Comparison of ENCODE assay signal across 19 cellular contexts in the genomic region with DNA sequence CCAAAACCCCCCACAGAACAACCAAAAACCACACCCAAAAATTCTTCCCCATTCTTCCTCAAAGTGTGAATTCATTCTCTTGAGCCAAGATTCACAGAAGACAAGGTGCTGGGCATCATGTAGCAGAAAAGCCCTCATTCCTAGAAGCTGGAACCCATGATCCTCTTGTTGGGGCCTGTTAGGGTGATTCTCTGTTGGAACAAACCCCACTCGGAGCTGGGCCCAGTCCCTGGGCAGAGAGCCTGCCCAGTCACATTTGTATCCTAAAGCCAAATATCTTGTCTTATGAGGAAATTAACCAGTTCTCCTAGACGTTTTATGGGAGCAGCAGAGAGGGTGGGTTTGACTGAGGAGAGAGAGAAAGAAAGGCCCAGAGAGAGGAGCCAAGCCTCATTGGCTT. TPM values are rescaled to one million over a fixed set of nuclear protein-coding genes. Genes with fewer than 3 reads are reported as not detected.
A peak's percentile ranks its signal among the peaks of the same experiment; 100 is the strongest.
DNase-seq lines count a peak whose midpoint lies in the region; ATAC-seq and TF ChIP-seq lines count a peak whose summit lies in the region.
"Had no signal": no experiment of that assay in that cellular context is flagged by ENCODE, and none has a peak within 500 bp of the region (broad histone marks: within the 10 kb centered on the region; RNA-seq: fewer than 3 reads in every experiment).

No MANE protein-coding gene starts in this region.

- H3K9me2 ChIP-seq in Loucy (replicated peaks; ENCODE audit: low read depth, low read length), result no peaks in the 10 kb centered on the region

- H3K27ac ChIP-seq in ACC112 (ENCODE audit: low read depth, low read length) (peak overlapping the region; percentile 7; the same call in 1 of the 2 replicates), epithelial cell of prostate (peak overlapping the region; percentile 98), neutrophil (peak overlapping the region; percentile 80)
- H3K27ac ChIP-seq: KMS-11, ovary had no signal

- H2AFZ ChIP-seq in ACC112 (ENCODE audit: low read length, unreplicated experiment), result peak overlapping the region; percentile 13
- peak overlapping the region; percentile 62 for H2AFZ ChIP-seq in Loucy (ENCODE audit: low read length)

- no peak for ATAC-seq in GM21381 (IDR thresholded peaks at IDR 0.05; ENCODE audit: unreplicated experiment)
- ATAC-seq in naive thymus-derived CD8-positive, alpha-beta T cell, result no peak
- ATAC-seq: stimulated activated naive CD8-positive, alpha-beta T cell treated with anti-CD3 and anti-CD28 coated beads, Interleukin-15, Interleukin-2, amounts not matched to agents 100 U/mL and 50 U/mL, for 24 hours had no signal

- no peaks in the 10 kb centered on the region for H3F3A ChIP-seq in Loucy (ENCODE audit: low read depth)

- no peak overlapping the region for H3K27ac Mint-ChIP-seq in naive thymus-derived CD8-positive, alpha-beta T cell
- H3K27ac Mint-ChIP-seq: T-helper 17 cell had no signal

- no peak overlapping the region for H3K4me3 Mint-ChIP-seq in naive thymus-derived CD8-positive, alpha-beta T cell
- H3K4me3 Mint-ChIP-seq: immature natural killer cell, T-helper 17 cell had no signal

- H3K4me3 ChIP-seq in ACC112 (ENCODE audit: low read depth, low read length), result no peak overlapping the region
- H3K4me3 ChIP-seq in Loucy (ENCODE audit: low read length, poor library complexity, severe bottlenecking), result no peak overlapping the region
- no peak overlapping the region for H3K4me3 ChIP-seq in neutrophil (ENCODE audit: low read depth in 1 of 2, low read length in 1 of 2)
- H3K4me3 ChIP-seq: adrenal gland, GM12878, ovary had no signal

- H3K27me3 Mint-ChIP-seq in naive thymus-derived CD8-positive, alpha-beta T cell, result no peaks in the 10 kb centered on the region

- H3K36me3 ChIP-seq in ACC112 (ENCODE audit: insufficient read depth, low read length) (no peaks in the 10 kb centered on the region), Loucy (ENCODE audit: insufficient read depth, low read length) (no peaks in the 10 kb centered on the region), neutrophil (no peaks in the 10 kb centered on the region)
- H3K36me3 ChIP-seq: adrenal gland, ovary had no signal

- H3K9me3 ChIP-seq in Loucy (ENCODE audit: insufficient read depth, low read depth, low read length), result no peaks in the 10 kb centered on the region
- no peaks in the 10 kb centered on the region for H3K9me3 ChIP-seq in neutrophil
- H3K9me3 ChIP-seq: adrenal gland, ovary had no signal

- H4K20me1 ChIP-seq in Loucy (ENCODE audit: insufficient read depth, low read length, poor library complexity, severe bottlenecking), result no peaks in the 10 kb centered on the region

- H3K4me1 ChIP-seq in ACC112 (ENCODE audit: control insufficient read depth, insufficient read depth, low read length, unreplicated experiment) (peaks cover 15% of the 10 kb centered on the region), Loucy (ENCODE audit: insufficient read depth, low read length, poor library complexity, severe bottlenecking) (peaks cover 9% of the 10 kb centered on the region), neutrophil (ENCODE audit: control insufficient read depth in 1 of 2, insufficient read depth in 1 of 2, low read depth in 1 of 2, low read length in 1 of 2) (peaks cover 19 to 22% of the 10 kb centered on the region in 2 experiments)
- H3K4me1 ChIP-seq: adrenal gland had no signal

- POLR2A ChIA-PET in naive thymus-derived CD8-positive, alpha-beta T cell (lab: Charles Lee), result no interaction called here

- H3K9ac ChIP-seq in Loucy (ENCODE audit: low read depth, low read length, poor library complexity, severe bottlenecking), result no peak overlapping the region
- H3K9ac ChIP-seq: KMS-11 had no signal

- H3K79me2 ChIP-seq in ACC112 (ENCODE audit: control insufficient read depth, insufficient read depth, low read length, unreplicated experiment) (no peaks in the 10 kb centered on the region), Loucy (ENCODE audit: insufficient read depth, low read length) (no peaks in the 10 kb centered on the region)

- no peaks in the 10 kb centered on the region for H3K36me3 Mint-ChIP-seq in naive thymus-derived CD8-positive, alpha-beta T cell
- H3K36me3 Mint-ChIP-seq: immature natural killer cell had no signal

- H3K9me3 Mint-ChIP-seq in naive thymus-derived CD8-positive, alpha-beta T cell, result no peaks in the 10 kb centered on the region
- H3K9me3 Mint-ChIP-seq: immature natural killer cell had no signal

- DNase-seq in epithelial cell of prostate (ENCODE audit: low read depth, low spot score) (peak; percentile 76), DMS153 treated with DMSO at 0.1 percent for 48 hours (lab: John Stamatoyannopoulos, UW; ENCODE audit: unreplicated experiment) (no peak), hippocampal formation (lab: John Stamatoyannopoulos, UW) (no peak)
- no peak for DNase-seq in naive thymus-derived CD8-positive, alpha-beta T cell
- DNase-seq: adrenal gland; immature natural killer cell; NCI-H1417; NK-92 treated with Interleukin-12 subunit alpha and Interleukin-12 subunit beta, amount 100 ng/mL, for 24 hours; ovary; SHP77 treated with DMSO at 0.1 percent for 48 hours; stimulated activated naive CD8-positive, alpha-beta T cell treated with anti-CD3 and anti-CD28 coated beads, Interleukin-15, Interleukin-2, amounts not matched to agents 100 U/mL and 50 U/mL, for 24 hours; T-helper 17 cell had no signal

- peak overlapping the region; percentile 12 for H3K4me2 ChIP-seq in Loucy (ENCODE audit: low read depth, low read length, poor library complexity, severe bottlenecking)
- H3K4me2 ChIP-seq: KMS-11 had no signal

- H3K4me1 Mint-ChIP-seq in naive thymus-derived CD8-positive, alpha-beta T cell, result peaks cover 0 to 12% (median 0%) of the 10 kb centered on the region in 4 donors
- H3K4me1 Mint-ChIP-seq: immature natural killer cell, T-helper 17 cell had no signal

- TF ChIP-seq CTCF in Loucy (conservative IDR thresholded peaks at IDR 0.05; ENCODE audit: low read length), result no peak
- TF ChIP-seq CTCF in neutrophil (IDR thresholded peaks at IDR 0.05), result no peak

- H3K27me3 ChIP-seq in ACC112 (ENCODE audit: insufficient read depth, low read length) (no peaks in the 10 kb centered on the region), Loucy (ENCODE audit: insufficient read depth, low read length, poor library complexity, severe bottlenecking) (no peaks in the 10 kb centered on the region), neutrophil (no peaks in the 10 kb centered on the region)
- H3K27me3 ChIP-seq: ovary had no signal

RNA-seq across cellular contexts. Expression of gene VPS4B, which starts 22.8 kb away (rescaled TPM):
- 10 to 100 TPM; 69.8 to 74.8 TPM for total RNA-seq in naive thymus-derived CD8-positive, alpha-beta T cell
- polyA plus RNA-seq in naive thymus-derived CD8-positive, alpha-beta T cell, result 10 to 100 TPM; 41.0 to 57.8 (median 48.8) TPM

RNA-seq across cellular contexts. Expression of gene SERPINB5, which starts 31.7 kb away (rescaled TPM):
- not detected for total RNA-seq in naive thymus-derived CD8-positive, alpha-beta T cell
- not detected for polyA plus RNA-seq in naive thymus-derived CD8-positive, alpha-beta T cell
- total RNA-seq: GM12878, mononuclear cell, T-helper 17 cell had no signal
- polyA plus RNA-seq: immature natural killer cell had no signal

Comparison
In these comparisons a context has a peak if more than half of its experiments do, and no peak if none do; other contexts are left out.
1. H3K27ac ChIP-seq: peak in every context shown above with its lines; median percentile 98 in epithelial cell of prostate; 80 in neutrophil; 7 in ACC112.